Comparison of ENCODE assay signal across 8 cellular contexts in the genomic region with DNA sequence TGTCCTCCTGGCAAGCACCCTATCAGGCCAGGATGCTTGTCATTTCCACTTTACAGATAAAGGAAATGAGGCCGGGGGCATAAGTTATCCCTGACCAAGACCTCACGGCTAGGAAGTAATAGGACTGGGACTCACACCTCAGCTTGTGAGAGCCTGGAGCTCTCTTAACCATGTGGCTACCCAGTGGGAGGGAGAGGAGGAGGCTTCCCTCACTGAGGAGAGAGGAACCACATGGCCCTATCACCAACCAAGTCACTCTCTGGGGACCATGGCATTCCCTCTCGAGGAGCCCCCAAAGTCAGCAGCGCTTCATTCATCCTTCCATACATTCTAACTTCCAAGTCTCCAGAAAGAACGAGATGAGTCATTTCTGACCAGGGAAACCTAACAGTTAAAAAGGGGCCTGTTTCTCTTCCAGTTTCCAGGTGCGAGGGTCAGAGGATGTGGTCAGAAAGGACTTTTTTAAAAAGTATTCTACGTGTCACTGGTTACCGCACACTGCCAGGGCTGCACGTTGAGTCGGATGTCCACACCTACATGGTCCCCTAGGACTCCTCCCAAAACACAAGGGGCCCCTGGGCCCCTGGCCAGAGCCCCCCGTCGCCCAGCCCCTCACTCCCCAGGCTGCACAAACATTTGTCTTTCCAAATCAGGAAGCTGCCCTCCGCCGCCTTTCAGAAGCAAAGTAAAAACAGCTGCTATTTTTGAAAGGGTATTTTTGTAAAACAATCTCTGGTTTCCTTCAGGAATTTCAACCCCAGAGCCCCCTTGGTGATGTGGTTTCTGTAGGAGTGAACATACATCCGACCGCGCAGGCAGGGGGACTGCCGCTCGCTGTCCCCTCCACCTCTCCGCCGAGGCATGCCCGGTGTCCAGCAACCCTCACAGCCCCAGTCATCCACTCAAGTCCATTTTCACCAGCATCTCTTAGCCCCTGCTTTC.
DNase-seq lines count a peak whose midpoint lies in the region; ATAC-seq, FAIRE-seq and TF ChIP-seq lines count a peak whose summit lies in the region.

No MANE protein-coding gene starts in this region.

- DNase-seq in heart left ventricle, result no peak
- no peak for DNase-seq in Right ventricle myocardium inferior (ENCODE audit: missing footprints)
- peak; percentile 32 for DNase-seq in bronchial epithelial cell (ENCODE audit: low read depth)
- DNase-seq in type B pancreatic cell (ENCODE audit: extremely low spot score, unreplicated experiment), result no peak
- no peak for DNase-seq in NCI-H1417 (lab: John Stamatoyannopoulos, UW)
- DNase-seq in AG20443 (ENCODE audit: low spot score), result no peak
- no peak for DNase-seq in AG08395 (ENCODE audit: low spot score)

- H3K27ac ChIP-seq in heart left ventricle, result peak overlapping the region in 7 of 12 donors; percentile 30 to 64 (median 58)

- peaks cover 17% of the 10 kb centered on the region for H3K27me3 Mint-ChIP-seq in type B pancreatic cell

- no peak for FAIRE-seq in bronchial epithelial cell (lab: Jason Lieb, UNC)

- H3K27ac Mint-ChIP-seq in type B pancreatic cell, result peak overlapping the region; percentile 74

- intact Hi-C loops in heart left ventricle (cut with DNase I) (no loop called here), Right ventricle myocardium inferior (cut with DNase I) (no loop called here)

- peaks cover 5% of the 10 kb centered on the region for H3K36me3 Mint-ChIP-seq in type B pancreatic cell

- H3K9me3 ChIP-seq in heart left ventricle, result no peaks in the 10 kb centered on the region

- ATAC-seq in heart left ventricle (peak in 2 of 4 donors; percentile 43 to 81), Right ventricle myocardium inferior (no peak), HG03103 (IDR thresholded peaks at IDR 0.05; ENCODE audit: low read depth, unreplicated experiment) (peak; percentile 48)

- no peak for TF ChIP-seq POLR2A in heart left ventricle (IDR thresholded peaks at IDR 0.05)

- H3K27me3 ChIP-seq in heart left ventricle (peaks cover 0 to 8% (median 0%) of the 10 kb centered on the region in 9 donors), bronchial epithelial cell (ENCODE audit: control insufficient read depth, insufficient read depth, low read length) (peaks cover 9% of the 10 kb centered on the region)

- H3K36me3 ChIP-seq in heart left ventricle (no peaks in the 10 kb centered on the region), bronchial epithelial cell (ENCODE audit: control insufficient read depth, insufficient read depth, low read length) (no peaks in the 10 kb centered on the region)

- H3K9me3 Mint-ChIP-seq in type B pancreatic cell, result peaks cover 3% of the 10 kb centered on the region

- H3K4me1 Mint-ChIP-seq in type B pancreatic cell (ENCODE audit: unreplicated experiment), result peaks cover 23% of the 10 kb centered on the region

- H3K4me3 Mint-ChIP-seq in type B pancreatic cell, result peak overlapping the region; percentile 74

- H3K4me3 ChIP-seq in heart left ventricle, result peak overlapping the region in 2 of 12 donors; percentile 29 to 42
- H3K4me3 ChIP-seq in bronchial epithelial cell (ENCODE audit: low read depth, low read length), result no peak overlapping the region

- 25 to 40% (median 32%) methylated on average over 22 of the region's 22 CpGs for WGBS in heart left ventricle, 4 donors

- no peak for TF ChIP-seq CTCF in heart left ventricle (IDR thresholded peaks at IDR 0.05)
- TF ChIP-seq CTCF in bronchial epithelial cell (IDR thresholded peaks at IDR 0.05; ENCODE audit: insufficient read depth, low read length, severe bottlenecking), result no peak
- TF ChIP-seq CTCF in type B pancreatic cell (conservative IDR thresholded peaks at IDR 0.05), result no peak

- H3K4me1 ChIP-seq in heart left ventricle, result peaks cover 0 to 32% (median 15%) of the 10 kb centered on the region in 12 donors
